ENCODE assay signal across 12 cellular contexts in genomic region chr5:123809594-123810172, GRCh38.
DNase-seq lines count a peak whose midpoint lies in the region; ATAC-seq, FAIRE-seq and TF ChIP-seq lines count a peak whose summit lies in the region.
"Had no signal": no experiment of that assay in that cellular context is flagged by ENCODE, and none has a peak within 500 bp of the region (broad histone marks: within the 10 kb centered on the region; RNA-seq: fewer than 3 reads in every experiment).

No MANE protein-coding gene starts in this region.

- H3K27me3 ChIP-seq in Caco-2 (replicated peaks; ENCODE audit: control insufficient read depth, insufficient read depth, low read length) = no peaks in the 10 kb centered on the region
- no peaks in the 10 kb centered on the region for H3K27me3 ChIP-seq in keratinocyte (ENCODE audit: control insufficient read depth, extremely low read depth, insufficient read depth, low read length)
- H3K27me3 ChIP-seq in stomach = no peaks in the 10 kb centered on the region

- H3K9me2 ChIP-seq in OCI-LY7 (ENCODE audit: insufficient read depth, low read length) = no peaks in the 10 kb centered on the region

- H3K4me3 ChIP-seq in Caco-2 (ENCODE audit: low read depth, low read length) (no peak overlapping the region), OCI-LY7 (ENCODE audit: low read depth, low read length, poor library complexity, severe bottlenecking) (no peak overlapping the region), keratinocyte (ENCODE audit: control insufficient read depth in 2 of 3, extremely low read depth in 1 of 3, insufficient read depth in 2 of 3, low read depth in 1 of 3, low read length in 3 of 3) (no peak overlapping the region), stomach (no peak overlapping the region)

- no peaks in the 10 kb centered on the region for H4K20me1 ChIP-seq in OCI-LY7 (ENCODE audit: insufficient read depth, low read length)
- no peaks in the 10 kb centered on the region for H4K20me1 ChIP-seq in keratinocyte (ENCODE audit: control insufficient read depth, extremely low read depth, insufficient read depth, low read length)

- H3K79me2 ChIP-seq in OCI-LY7 (ENCODE audit: insufficient read depth, low read depth, low read length) = no peaks in the 10 kb centered on the region
- H3K79me2 ChIP-seq in keratinocyte (ENCODE audit: control insufficient read depth, insufficient read depth, low read length) = no peaks in the 10 kb centered on the region

- no peak for TF ChIP-seq EP300 in stomach (IDR thresholded peaks at IDR 0.05)

- H3K9ac ChIP-seq in keratinocyte (ENCODE audit: control insufficient read depth, extremely low read depth, insufficient read depth, low read length) = no peak overlapping the region

- CTCF ChIA-PET in Caco-2 (lab: Charles Lee) = no interaction called here
- CTCF ChIA-PET in OCI-LY7 (lab: Charles Lee; ENCODE audit: unreplicated experiment) = no interaction called here

- dilution Hi-C loops in keratinocyte (cut with MboI; ENCODE audit: extremely low pct_ligation_motif_present, low sequenced_read_pairs) = no loop called here

- H3K9me3 Mint-ChIP-seq in Caco-2 (ENCODE audit: unreplicated experiment) = no peaks in the 10 kb centered on the region
- H3K9me3 Mint-ChIP-seq: naive B cell had no signal

- H3K36me3 ChIP-seq in Caco-2 (ENCODE audit: control insufficient read depth, insufficient read depth, low read length) (no peaks in the 10 kb centered on the region), OCI-LY7 (ENCODE audit: insufficient read depth, low read length) (no peaks in the 10 kb centered on the region), keratinocyte (ENCODE audit: control insufficient read depth in 2 of 2, extremely low read depth in 1 of 2, insufficient read depth in 2 of 2, low read length in 2 of 2) (no peaks in the 10 kb centered on the region), stomach (no peaks in the 10 kb centered on the region)

- TF ChIP-seq POLR2A in stomach (IDR thresholded peaks at IDR 0.05) = no peak

- H3K4me1 ChIP-seq in Caco-2 = peaks cover 26% of the 10 kb centered on the region
- peaks cover 26% of the 10 kb centered on the region for H3K4me1 ChIP-seq in OCI-LY7 (ENCODE audit: insufficient read depth, low read length, poor library complexity, severe bottlenecking)
- no peaks in the 10 kb centered on the region for H3K4me1 ChIP-seq in keratinocyte (ENCODE audit: control insufficient read depth, extremely low read depth, insufficient read depth, low read length)
- H3K4me1 ChIP-seq in stomach = peaks cover 0 to 29% (median 12%) of the 10 kb centered on the region in 4 donors

- H3K36me3 Mint-ChIP-seq in Caco-2 (ENCODE audit: insufficient read depth, unreplicated experiment) = no peaks in the 10 kb centered on the region
- H3K36me3 Mint-ChIP-seq: naive B cell had no signal

- H3K9me3 ChIP-seq in Caco-2 (no peaks in the 10 kb centered on the region), OCI-LY7 (ENCODE audit: low read length) (no peaks in the 10 kb centered on the region), keratinocyte (ENCODE audit: control insufficient read depth, low read depth, low read length) (no peaks in the 10 kb centered on the region), stomach (no peaks in the 10 kb centered on the region)

- peak overlapping the region; percentile 18 for H3K4me3 Mint-ChIP-seq in Caco-2 (ENCODE audit: unreplicated experiment)

- H3K27me3 Mint-ChIP-seq in Caco-2 (ENCODE audit: insufficient read depth, unreplicated experiment) = no peaks in the 10 kb centered on the region

- H3K27ac ChIP-seq in OCI-LY7 (ENCODE audit: low read depth, low read length, poor library complexity, severe bottlenecking) (no peak overlapping the region), keratinocyte (ENCODE audit: control insufficient read depth, insufficient read depth, low read length) (no peak overlapping the region), stomach (no peak overlapping the region)

- WGBS in stomach, 5 donors = 26 to 49% (median 31%) methylated on average over 7 of the region's 7 CpGs

- H3K27ac Mint-ChIP-seq in Caco-2 (ENCODE audit: unreplicated experiment) = peak overlapping the region; percentile 73

- TF ChIP-seq CTCF in Caco-2 (IDR thresholded peaks at IDR 0.05; ENCODE audit: insufficient read depth in 1 of 2, low read depth in 1 of 2, low read length in 1 of 2, severe bottlenecking in 1 of 2, unreplicated experiment in 1 of 2) (no peak), OCI-LY7 (conservative IDR thresholded peaks at IDR 0.05; ENCODE audit: low read length) (no peak), keratinocyte (optimal IDR thresholded peaks at IDR 0.05 in 1 of 3, IDR thresholded peaks at IDR 0.05 in 1 of 3, conservative IDR thresholded peaks at IDR 0.05 in 1 of 3; ENCODE audit: extremely low read depth in 1 of 3, insufficient read depth in 2 of 3, low read length in 3 of 3) (no peak), stomach (IDR thresholded peaks at IDR 0.05) (no peak)

- H3K9me1 ChIP-seq in keratinocyte (ENCODE audit: control insufficient read depth, extremely low read depth, insufficient read depth, low read length) = no peaks in the 10 kb centered on the region

- intact Hi-C loops in Caco-2 (cut with micrococcal nuclease; ENCODE audit: unreplicated experiment) (loop anchor here (1.0 kb wide), 1 partner anchor 9 kb away; no protein-coding TSS in a partner anchor), OCI-LY7 (cut with micrococcal nuclease; ENCODE audit: unreplicated experiment) (no loop called here), stomach (cut with DNase I; ENCODE audit: low total_unique reads) (no loop called here)

- no peak overlapping the region for H2AFZ ChIP-seq in OCI-LY7 (ENCODE audit: low read length)
- H2AFZ ChIP-seq in keratinocyte (ENCODE audit: control insufficient read depth, low read length) = peak overlapping the region; percentile 6

- FAIRE-seq in keratinocyte (lab: Jason Lieb, UNC) = no peak

- H3K4me2 ChIP-seq in OCI-LY7 (ENCODE audit: low read length) (peak overlapping the region; percentile 16; the same call in 1 of the 2 replicates), keratinocyte (ENCODE audit: control insufficient read depth, extremely low read depth, insufficient read depth, low read depth, low read length) (no peak overlapping the region)

- BruUV-seq in Caco-2 (replicated peaks; lab: Mats Ljungman, UMichigan) (no TSS peak), OCI-LY7 (replicated peaks; lab: Mats Ljungman, UMichigan) (no TSS peak)

- no peak for ATAC-seq in HG03280 (IDR thresholded peaks at IDR 0.05; ENCODE audit: unreplicated experiment)

- DNase-seq in Caco-2 = peak in 1 of 2 experiments; percentile 15
- peak; percentile 82 for DNase-seq in NCI-H146 (lab: John Stamatoyannopoulos, UW)
- peak; percentile 19 for DNase-seq in OCI-LY7 (ENCODE audit: low spot score)
- DNase-seq in keratinocyte (ENCODE audit: low read depth, low spot score) = no peak
- DNase-seq in LoVo (ENCODE audit: low spot score) = no peak
- no peak for DNase-seq in stomach
- DNase-seq in effector CD8-positive, alpha-beta T cell (lab: John Stamatoyannopoulos, UW) = no peak
- DNase-seq: activated CD4-positive, alpha-beta T cell treated with anti-CD3 and anti-CD28 coated beads for 48 hours; aorta; GOT3; naive B cell had no signal

- peaks cover 33% of the 10 kb centered on the region for H3K4me1 Mint-ChIP-seq in Caco-2 (ENCODE audit: low read depth, unreplicated experiment)

- POLR2A ChIA-PET in Caco-2 (lab: Charles Lee) = no interaction called here
- POLR2A ChIA-PET in OCI-LY7 (lab: Charles Lee) = interaction anchor here (0.6 to 1.3 kb wide), 2 partner anchors 30 to 1533 kb away, joined by 3 read pairs; no protein-coding TSS in a partner anchor

Comparison
In these comparisons a context has a peak if more than half of its experiments do, and no peak if none do; other contexts are left out.
1. DNase-seq: peak in NCI-H146 (single experiment) and OCI-LY7 (single experiment); none in keratinocyte (single experiment), LoVo (single experiment), stomach (single experiment) and effector CD8-positive, alpha-beta T cell (single experiment).